ENCODE assay signal across 3 cellular contexts in the genomic region with DNA sequence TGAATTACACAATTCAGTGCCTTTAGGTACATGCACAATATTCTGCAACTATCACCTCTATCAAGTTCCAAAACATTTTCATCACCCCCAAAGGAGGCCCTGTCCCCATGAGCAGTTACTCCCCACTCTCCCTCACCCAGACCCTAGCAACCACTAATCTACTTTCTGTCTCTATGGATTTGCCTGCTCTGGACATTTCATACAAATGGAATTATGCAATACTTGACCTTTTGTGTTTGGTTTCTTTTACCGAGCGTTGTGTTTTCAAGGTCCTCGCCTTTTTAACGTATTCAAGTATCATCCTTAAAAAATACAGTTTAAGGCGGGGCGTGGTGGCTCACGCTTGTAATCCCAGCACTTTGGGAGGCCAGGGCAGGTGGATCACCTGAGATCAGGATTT.
TF ChIP-seq lines count a peak whose summit lies in the region.

No MANE protein-coding gene starts in this region.

TF ChIP-seq in HepG2, 621 proteins besides CTCF, POLR2A, EP300 and RAD21:
- TF ChIP-seq CEBPG (CRISPR knock-in tag; IDR thresholded peaks at IDR 0.05): peak; percentile 50
- no peak for TF ChIP-seq ZNF343 (CRISPR knock-in tag; IDR thresholded peaks at IDR 0.05)
- TF ChIP-seq CEBPB (IDR thresholded peaks at IDR 0.05; ENCODE audit: borderline replicate concordance, low read depth, low read length): peak; percentile 65; the same call in 1 of the 2 replicates
- peak; percentile 51; the same call in 1 of the 2 replicates for TF ChIP-seq NR2F6 (IDR thresholded peaks at IDR 0.05)
- TF ChIP-seq NR2F6 (CRISPR knock-in tag; IDR thresholded peaks at IDR 0.05): no peak

TF ChIP-seq in IMR-90, 13 proteins besides CTCF, POLR2A, EP300 and RAD21:
- TF ChIP-seq, protein P1, sequence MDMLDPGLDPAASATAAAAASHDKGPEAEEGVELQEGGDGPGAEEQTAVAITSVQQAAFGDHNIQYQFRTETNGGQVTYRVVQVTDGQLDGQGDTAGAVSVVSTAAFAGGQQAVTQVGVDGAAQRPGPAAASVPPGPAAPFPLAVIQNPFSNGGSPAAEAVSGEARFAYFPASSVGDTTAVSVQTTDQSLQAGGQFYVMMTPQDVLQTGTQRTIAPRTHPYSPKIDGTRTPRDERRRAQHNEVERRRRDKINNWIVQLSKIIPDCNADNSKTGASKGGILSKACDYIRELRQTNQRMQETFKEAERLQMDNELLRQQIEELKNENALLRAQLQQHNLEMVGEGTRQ (IDR thresholded peaks at IDR 0.05; ENCODE audit: low read depth, low read length): no peak
- TF ChIP-seq, protein P2, sequence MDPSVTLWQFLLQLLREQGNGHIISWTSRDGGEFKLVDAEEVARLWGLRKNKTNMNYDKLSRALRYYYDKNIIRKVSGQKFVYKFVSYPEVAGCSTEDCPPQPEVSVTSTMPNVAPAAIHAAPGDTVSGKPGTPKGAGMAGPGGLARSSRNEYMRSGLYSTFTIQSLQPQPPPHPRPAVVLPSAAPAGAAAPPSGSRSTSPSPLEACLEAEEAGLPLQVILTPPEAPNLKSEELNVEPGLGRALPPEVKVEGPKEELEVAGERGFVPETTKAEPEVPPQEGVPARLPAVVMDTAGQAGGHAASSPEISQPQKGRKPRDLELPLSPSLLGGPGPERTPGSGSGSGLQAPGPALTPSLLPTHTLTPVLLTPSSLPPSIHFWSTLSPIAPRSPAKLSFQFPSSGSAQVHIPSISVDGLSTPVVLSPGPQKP (IDR thresholded peaks at IDR 0.05; ENCODE audit: borderline replicate concordance, low read depth, low read length): no peak
- TF ChIP-seq CHD1 (IDR thresholded peaks at IDR 0.05; ENCODE audit: low read depth, low read length) (no peak), NFE2L2 (IDR thresholded peaks at IDR 0.05; ENCODE audit: low read depth, low read length) (no peak), MXI1 (IDR thresholded peaks at IDR 0.05; ENCODE audit: borderline replicate concordance, low read depth, low read length) (no peak), SMC3 (IDR thresholded peaks at IDR 0.05; ENCODE audit: low read depth, low read length) (no peak), CEBPB (IDR thresholded peaks at IDR 0.05; ENCODE audit: low read depth, low read length) (0 out of 2 replicates have a peak, but pooled peaks have one; percentile 6)

TF ChIP-seq in K562, 482 proteins besides CTCF, POLR2A, EP300 and RAD21:
- TF ChIP-seq CBX2 (IDR thresholded peaks at IDR 0.05; ENCODE audit: insufficient read depth, low read length, poor library complexity, severe bottlenecking): no peak
- TF ChIP-seq CEBPG (CRISPR knock-in tag; IDR thresholded peaks at IDR 0.05): no peak
- TF ChIP-seq CEBPG (tag; conservative IDR thresholded peaks at IDR 0.05 in 1 of 2, IDR thresholded peaks at IDR 0.05 in 1 of 2): peak; percentile 32 to 38; a peak in 2 of 4 replicates
- peak; percentile 61 for TF ChIP-seq CEBPB (tag; IDR thresholded peaks at IDR 0.05)
